In the genomic region with DNA sequence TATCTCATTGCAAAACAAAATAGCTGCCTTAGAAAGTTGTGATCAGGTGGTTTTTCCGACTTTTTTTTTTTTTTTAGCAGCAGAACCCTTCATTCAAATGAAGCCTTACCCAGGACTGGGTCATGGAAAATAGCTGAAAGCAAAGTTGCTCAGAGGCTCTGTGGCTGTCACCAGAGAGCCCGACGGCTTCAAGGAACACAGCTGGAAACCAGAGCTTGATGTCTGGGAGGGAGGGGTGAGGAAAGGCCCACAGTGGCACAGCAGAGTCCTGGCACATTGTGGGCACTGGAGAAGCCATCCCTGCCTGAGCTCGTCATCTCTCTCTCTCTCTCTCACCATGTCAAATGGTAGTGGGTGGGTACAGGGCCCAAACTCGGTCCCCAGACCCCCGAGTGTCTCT, we compare ENCODE assay signal across 24 cellular contexts.
DNase-seq lines count a peak whose midpoint lies in the region; ATAC-seq lines count a peak whose summit lies in the region.
"Had no signal": no experiment of that assay in that cellular context is flagged by ENCODE, and none has a peak within 500 bp of the region (broad histone marks: within the 10 kb centered on the region; RNA-seq: fewer than 3 reads in every experiment).

No MANE protein-coding gene starts in this region.

- H3K4me3 Mint-ChIP-seq in activated T-cell treated with anti-CD3 and anti-CD28 coated beads, Interleukin-2, amount 50 U/mL, for 24 hours = no peak overlapping the region
- H3K4me3 Mint-ChIP-seq in activated T-helper 1 cell treated with anti-CD3 and anti-CD28 coated beads, Interleukin-12 subunit alpha, Interleukin-12 subunit beta, Interleukin-2, Interleukin-4 antibody, amounts not matched to agents 30 ng/mL and 10 ng/mL and 1 ng/mL, durations not matched to agents 14 hours and 24 hours and 36 hours = no peak overlapping the region
- H3K4me3 Mint-ChIP-seq: GM23338, nephron had no signal

- H3K4me1 Mint-ChIP-seq in activated T-cell treated with anti-CD3 and anti-CD28 coated beads, Interleukin-2, amount 50 U/mL, for 24 hours (ENCODE audit: low read depth) = peaks cover 18% of the 10 kb centered on the region
- H3K4me1 Mint-ChIP-seq in activated T-helper 1 cell treated with anti-CD3 and anti-CD28 coated beads, Interleukin-12 subunit alpha, Interleukin-12 subunit beta, Interleukin-2, Interleukin-4 antibody, amounts not matched to agents 30 ng/mL and 10 ng/mL and 1 ng/mL, durations not matched to agents 14 hours and 24 hours and 36 hours (ENCODE audit: low read depth) = peaks cover 11% of the 10 kb centered on the region
- H3K4me1 Mint-ChIP-seq: nephron had no signal

- no peak for ATAC-seq in HG02840 (IDR thresholded peaks at IDR 0.05; ENCODE audit: low FRiP score, unreplicated experiment)

- no peaks in the 10 kb centered on the region for H3K9me3 ChIP-seq in BLaER1 treated with 17β-estradiol and CSF1 and Interleukin-3, amounts not matched to agents 10 nM and 100 nM (replicated peaks in 1 of 11)
- H3K9me3 ChIP-seq in mesodermal cell (ENCODE audit: control insufficient read depth, low read length) = no peaks in the 10 kb centered on the region
- H3K9me3 ChIP-seq: ascending aorta, Peyer's patch, right lobe of liver, SJSA1, vagina had no signal

- no peak overlapping the region for H3K9ac ChIP-seq in BLaER1 treated with 17β-estradiol and CSF1 and Interleukin-3, amounts not matched to agents 10 nM and 100 nM
- H3K9ac ChIP-seq: parathyroid adenoma had no signal

- no peaks in the 10 kb centered on the region for H3K36me3 Mint-ChIP-seq in activated T-cell treated with anti-CD3 and anti-CD28 coated beads, Interleukin-2, amount 50 U/mL, for 24 hours (ENCODE audit: low read depth)
- no peaks in the 10 kb centered on the region for H3K36me3 Mint-ChIP-seq in activated T-helper 1 cell treated with anti-CD3 and anti-CD28 coated beads, Interleukin-12 subunit alpha, Interleukin-12 subunit beta, Interleukin-2, Interleukin-4 antibody, amounts not matched to agents 30 ng/mL and 10 ng/mL and 1 ng/mL, durations not matched to agents 14 hours and 24 hours and 36 hours (ENCODE audit: low read depth)
- H3K36me3 Mint-ChIP-seq: CD4-positive, CD25-positive, alpha-beta regulatory T cell had no signal

- H3K4me1 ChIP-seq in BLaER1 treated with 17β-estradiol and CSF1 and Interleukin-3, amounts not matched to agents 10 nM and 100 nM = peaks cover 8 to 17% (median 12%) of the 10 kb centered on the region in 10 experiments
- H3K4me1 ChIP-seq in mesodermal cell (ENCODE audit: control insufficient read depth, insufficient read depth, low read length, poor library complexity, severe bottlenecking) = peaks cover 20% of the 10 kb centered on the region
- H3K4me1 ChIP-seq: ascending aorta, parathyroid adenoma, Peyer's patch, right lobe of liver, vagina had no signal

- peak overlapping the region; percentile 68 for H3K27ac Mint-ChIP-seq in activated T-cell treated with anti-CD3 and anti-CD28 coated beads, Interleukin-2, amount 50 U/mL, for 24 hours
- H3K27ac Mint-ChIP-seq in activated T-helper 1 cell treated with anti-CD3 and anti-CD28 coated beads, Interleukin-12 subunit alpha, Interleukin-12 subunit beta, Interleukin-2, Interleukin-4 antibody, amounts not matched to agents 30 ng/mL and 10 ng/mL and 1 ng/mL, durations not matched to agents 14 hours and 24 hours and 36 hours = peak overlapping the region; percentile 3
- H3K27ac Mint-ChIP-seq: CD4-positive, CD25-positive, alpha-beta regulatory T cell; GM23338; nephron had no signal

- H3K27me3 Mint-ChIP-seq in activated T-cell treated with anti-CD3 and anti-CD28 coated beads, Interleukin-2, amount 50 U/mL, for 24 hours = peaks cover 41% of the 10 kb centered on the region
- peaks cover 31% of the 10 kb centered on the region for H3K27me3 Mint-ChIP-seq in activated T-helper 1 cell treated with anti-CD3 and anti-CD28 coated beads, Interleukin-12 subunit alpha, Interleukin-12 subunit beta, Interleukin-2, Interleukin-4 antibody, amounts not matched to agents 30 ng/mL and 10 ng/mL and 1 ng/mL, durations not matched to agents 14 hours and 24 hours and 36 hours (ENCODE audit: insufficient read depth)

- H3K9me3 Mint-ChIP-seq in activated T-cell treated with anti-CD3 and anti-CD28 coated beads, Interleukin-2, amount 50 U/mL, for 24 hours = no peaks in the 10 kb centered on the region
- no peaks in the 10 kb centered on the region for H3K9me3 Mint-ChIP-seq in activated T-helper 1 cell treated with anti-CD3 and anti-CD28 coated beads, Interleukin-12 subunit alpha, Interleukin-12 subunit beta, Interleukin-2, Interleukin-4 antibody, amounts not matched to agents 30 ng/mL and 10 ng/mL and 1 ng/mL, durations not matched to agents 14 hours and 24 hours and 36 hours
- H3K9me3 Mint-ChIP-seq: CD4-positive, CD25-positive, alpha-beta regulatory T cell; GM23338; nephron had no signal

- no peak overlapping the region for H3K27ac ChIP-seq in BLaER1 treated with 17β-estradiol and CSF1 and Interleukin-3, amounts not matched to agents 10 nM and 100 nM
- peak overlapping the region; percentile 82 for H3K27ac ChIP-seq in mesodermal cell (ENCODE audit: low read depth, low read length, severe bottlenecking)
- H3K27ac ChIP-seq: ascending aorta, dorsolateral prefrontal cortex, HL-60, parathyroid adenoma, Peyer's patch, right lobe of liver, SJSA1, vagina, VCaP had no signal

- peaks cover 0 to 8% (median 5%) of the 10 kb centered on the region in 11 experiments; a peak in 9 of 22 replicates for H3K27me3 ChIP-seq in BLaER1 treated with 17β-estradiol and CSF1 and Interleukin-3, amounts not matched to agents 10 nM and 100 nM
- H3K27me3 ChIP-seq: ascending aorta, Peyer's patch, right lobe of liver, SJSA1, vagina had no signal

- H3K4me2 ChIP-seq in BLaER1 treated with 17β-estradiol and CSF1 and Interleukin-3, amounts not matched to agents 10 nM and 100 nM = peak overlapping the region; percentile 4 to 59 (median 41); a peak in 20 of 22 replicates
- H3K4me2 ChIP-seq: GM23338 had no signal

- intact Hi-C loops in activated T-helper 1 cell treated with anti-CD3 and anti-CD28 coated beads, Interleukin-12 subunit alpha, Interleukin-12 subunit beta, Interleukin-2, Interleukin-4 antibody, amounts not matched to agents 30 ng/mL and 10 ng/mL and 1 ng/mL, durations not matched to agents 14 hours and 24 hours and 36 hours (cut with micrococcal nuclease) = loop anchor here (2.0 kb wide), 3 partner anchors 36 to 126 kb away; no protein-coding TSS in a partner anchor

- no peaks in the 10 kb centered on the region for H3K36me3 ChIP-seq in BLaER1 treated with 17β-estradiol and CSF1 and Interleukin-3, amounts not matched to agents 10 nM and 100 nM
- H3K36me3 ChIP-seq in mesodermal cell (ENCODE audit: control insufficient read depth, insufficient read depth, low read length) = no peaks in the 10 kb centered on the region
- H3K36me3 ChIP-seq: ascending aorta, Peyer's patch, right lobe of liver, SJSA1, vagina had no signal

- no peak overlapping the region for H3K4me3 ChIP-seq in BLaER1 treated with 17β-estradiol and CSF1 and Interleukin-3, amounts not matched to agents 10 nM and 100 nM
- no peak overlapping the region for H3K4me3 ChIP-seq in mesodermal cell (ENCODE audit: extremely low read depth, insufficient read depth, low read length, poor library complexity, severe bottlenecking)
- H3K4me3 ChIP-seq: ascending aorta, dorsolateral prefrontal cortex, GM23338, Peyer's patch, right lobe of liver, SJSA1, vagina had no signal

- peaks cover 0 to 19% (median 0%) of the 10 kb centered on the region in 11 experiments; a peak in 2 of 22 replicates for H4K20me1 ChIP-seq in BLaER1 treated with 17β-estradiol and CSF1 and Interleukin-3, amounts not matched to agents 10 nM and 100 nM

- DNase-seq in activated T-cell treated with anti-CD3 and anti-CD28 coated beads, Interleukin-2, amount 50 U/mL, for 24 hours = no peak
- DNase-seq in activated T-cell treated with anti-CD3 and anti-CD28 coated beads for 4 hours = no peak
- no peak for DNase-seq in activated T-helper 1 cell treated with anti-CD3 and anti-CD28 coated beads, Interleukin-12 subunit alpha, Interleukin-12 subunit beta, Interleukin-2, Interleukin-4 antibody, amounts not matched to agents 30 ng/mL and 10 ng/mL and 1 ng/mL, durations not matched to agents 14 hours and 24 hours and 36 hours (ENCODE audit: low spot score)
- DNase-seq in NCI-H2081 treated with DMSO at 0.1 percent for 48 hours (lab: John Stamatoyannopoulos, UW) = no peak
- no peak for DNase-seq in MV-4-11 (lab: John Stamatoyannopoulos, UW)
- DNase-seq: activated gamma-delta T cell; dorsolateral prefrontal cortex; midbrain; NCI-H1417; NK-92 treated with Interleukin-12 subunit alpha and Interleukin-12 subunit beta, amount 100 ng/mL, for 24 hours; Peyer's patch; right lobe of liver had no signal

- 55 to 66% methylated on average over 4 to 5 of the region's 6 CpGs for WGBS in mesodermal cell (ENCODE audit: insufficient coverage in 2 of 2), 2 experiments
